8 cellular contexts compared by ENCODE assay signal in genomic region chr10:58513189-58514101, GRCh38. TPM values are rescaled to one million over a fixed set of nuclear protein-coding genes. Genes with fewer than 3 reads are reported as not detected.
DNase-seq lines count a peak whose midpoint lies in the region; ATAC-seq and TF ChIP-seq lines count a peak whose summit lies in the region.

No MANE protein-coding gene starts in this region.

- no peaks in the 10 kb centered on the region for H3K9me3 Mint-ChIP-seq in effector memory CD8-positive, alpha-beta T cell

- intact Hi-C loops in stomach (cut with DNase I; ENCODE audit: low total_unique reads): no loop called here

- peak overlapping the region; percentile 54 to 66 for H3K4me3 Mint-ChIP-seq in effector memory CD8-positive, alpha-beta T cell

- DNase-seq in AG09309 (ENCODE audit: low read depth): peak; percentile 69
- DNase-seq in SJSA1 (ENCODE audit: low read depth in 1 of 2, low spot score in 2 of 2): peak; percentile 58 to 69
- no peak for DNase-seq in effector memory CD8-positive, alpha-beta T cell
- DNase-seq in stomach: peak; percentile 31
- no peak for DNase-seq in SHP77 treated with DMSO at 0.1 percent for 48 hours (lab: John Stamatoyannopoulos, UW)

- H3K9me3 ChIP-seq in SJSA1 (replicated peaks): no peaks in the 10 kb centered on the region
- H3K9me3 ChIP-seq in liver (ENCODE audit: control insufficient read depth in 4 of 4, low read length in 3 of 4): no peaks in the 10 kb centered on the region
- no peaks in the 10 kb centered on the region for H3K9me3 ChIP-seq in stomach

- no peak overlapping the region for H3K27ac Mint-ChIP-seq in effector memory CD8-positive, alpha-beta T cell

- ATAC-seq in GM21528 (IDR thresholded peaks at IDR 0.05; ENCODE audit: low FRiP score, unreplicated experiment): peak; percentile 37
- ATAC-seq in effector memory CD8-positive, alpha-beta T cell (replicated peaks): no peak
- no peak for ATAC-seq in HG03439 (IDR thresholded peaks at IDR 0.05; ENCODE audit: unreplicated experiment)

- H3K4me3 ChIP-seq in AG09309 (ENCODE audit: control insufficient read depth, low read depth, low read length): peak overlapping the region; percentile 94
- peak overlapping the region; percentile 94 for H3K4me3 ChIP-seq in SJSA1
- H3K4me3 ChIP-seq in liver (ENCODE audit: low read depth in 1 of 3, low read length in 3 of 3): peak overlapping the region; percentile 56 to 78 (median 66)
- H3K4me3 ChIP-seq in stomach: peak overlapping the region; percentile 64 to 88 (median 66)

- H3K27ac ChIP-seq in SJSA1 (peak overlapping the region; percentile 53), liver (ENCODE audit: low read depth in 1 of 2, low read length in 2 of 2) (peak overlapping the region; percentile 50 to 70), stomach (peak overlapping the region; percentile 69 to 85 (median 80))

- TF ChIP-seq CTCF in AG09309 (IDR thresholded peaks at IDR 0.05; ENCODE audit: control insufficient read depth, insufficient read depth, low read depth, low read length, missing control alignments) (no peak), liver (IDR thresholded peaks at IDR 0.05; ENCODE audit: low read depth, low read length, missing input control) (no peak), stomach (IDR thresholded peaks at IDR 0.05) (no peak)

- no peak for TF ChIP-seq EP300 in stomach (IDR thresholded peaks at IDR 0.05)

- no peaks in the 10 kb centered on the region for H3K36me3 Mint-ChIP-seq in effector memory CD8-positive, alpha-beta T cell (ENCODE audit: insufficient read depth)

- peaks cover 9% of the 10 kb centered on the region for H3K36me3 ChIP-seq in SJSA1
- no peaks in the 10 kb centered on the region for H3K36me3 ChIP-seq in liver (ENCODE audit: control insufficient read depth in 4 of 4, insufficient read depth in 3 of 4, low read depth in 1 of 4, low read length in 3 of 4)
- no peaks in the 10 kb centered on the region for H3K36me3 ChIP-seq in stomach

- peaks cover 23% of the 10 kb centered on the region for H3K4me1 ChIP-seq in SJSA1 (replicated peaks)
- H3K4me1 ChIP-seq in liver (ENCODE audit: control insufficient read depth in 4 of 4, insufficient read depth in 4 of 4, low read length in 3 of 4): peaks cover 9 to 22% (median 17%) of the 10 kb centered on the region in 4 donors
- peaks cover 0 to 30% (median 19%) of the 10 kb centered on the region in 4 donors for H3K4me1 ChIP-seq in stomach

- TF ChIP-seq POLR2A in stomach (IDR thresholded peaks at IDR 0.05): no peak

- H3K27me3 Mint-ChIP-seq in effector memory CD8-positive, alpha-beta T cell: peaks cover 29 to 36% of the 10 kb centered on the region in 2 donors

- peaks cover 5% of the 10 kb centered on the region in 2 donors for H3K4me1 Mint-ChIP-seq in effector memory CD8-positive, alpha-beta T cell (ENCODE audit: low read depth in 2 of 2)

- no peak for TF ChIP-seq RAD21 in liver (IDR thresholded peaks at IDR 0.05)

- H3K9ac ChIP-seq in liver (ENCODE audit: low read depth in 1 of 2, low read length in 2 of 2): peak overlapping the region in 1 of 2 donors; percentile 38

- WGBS in liver: 3% methylated on average over 53 of the region's 53 CpGs
- 1 to 3% (median 2%) methylated on average over 19 to 53 of the region's 53 CpGs for WGBS in stomach, 5 donors

- H3K27me3 ChIP-seq in SJSA1 (replicated peaks): no peaks in the 10 kb centered on the region
- H3K27me3 ChIP-seq in liver (ENCODE audit: control insufficient read depth in 4 of 4, insufficient read depth in 4 of 4, low read length in 3 of 4): peaks cover 0 to 16% (median under 1%) of the 10 kb centered on the region in 4 donors
- H3K27me3 ChIP-seq in stomach: peaks cover 0 to 41% (median 21%) of the 10 kb centered on the region in 3 donors

TF ChIP-seq in liver, 16 proteins besides CTCF, POLR2A, EP300 and RAD21:
- TF ChIP-seq NR2F2 (IDR thresholded peaks at IDR 0.05): peak; percentile 15
- TF ChIP-seq REST (IDR thresholded peaks at IDR 0.05): no peak

RNA-seq across cellular contexts. Expression of gene BICC1, which starts 0.8 kb away (rescaled TPM):
- 27.8 and 46.9 TPM in 2 replicates for total RNA-seq in SJSA1 (2014; rRNA removed; shearing (Covaris generic))
- total RNA-seq in liver (1 to 10 TPM; 5.3 to 6.1 TPM), stomach (10 to 100 TPM in 1 of 5 donors, 1 to 10 TPM in 3, under 1 TPM in 1; 0.29 to 25.0 (median 6.2) TPM)
- polyA plus RNA-seq in liver (1 to 10 TPM in 1 of 2 donors, under 1 TPM in 1; 0.82 to 3.7 TPM), stomach (1 to 10 TPM; 1.6 to 4.9 (median 3.7) TPM)

Comparison
In these comparisons a context has a peak if more than half of its experiments do, and no peak if none do; other contexts are left out.
1. DNase-seq: peak in AG09309 (single experiment), SJSA1 (2 of 2) and stomach (single experiment); none in effector memory CD8-positive, alpha-beta T cell (0 of 3) and SHP77 treated with DMSO at 0.1 percent for 48 hours (single experiment).
2. Peak in every context shown above with its lines, with median percentiles within 50 percentile points of each other: H3K4me3 ChIP-seq and H3K27ac ChIP-seq.